Comparison of ENCODE assay signal across 10 cellular contexts in the genomic region with DNA sequence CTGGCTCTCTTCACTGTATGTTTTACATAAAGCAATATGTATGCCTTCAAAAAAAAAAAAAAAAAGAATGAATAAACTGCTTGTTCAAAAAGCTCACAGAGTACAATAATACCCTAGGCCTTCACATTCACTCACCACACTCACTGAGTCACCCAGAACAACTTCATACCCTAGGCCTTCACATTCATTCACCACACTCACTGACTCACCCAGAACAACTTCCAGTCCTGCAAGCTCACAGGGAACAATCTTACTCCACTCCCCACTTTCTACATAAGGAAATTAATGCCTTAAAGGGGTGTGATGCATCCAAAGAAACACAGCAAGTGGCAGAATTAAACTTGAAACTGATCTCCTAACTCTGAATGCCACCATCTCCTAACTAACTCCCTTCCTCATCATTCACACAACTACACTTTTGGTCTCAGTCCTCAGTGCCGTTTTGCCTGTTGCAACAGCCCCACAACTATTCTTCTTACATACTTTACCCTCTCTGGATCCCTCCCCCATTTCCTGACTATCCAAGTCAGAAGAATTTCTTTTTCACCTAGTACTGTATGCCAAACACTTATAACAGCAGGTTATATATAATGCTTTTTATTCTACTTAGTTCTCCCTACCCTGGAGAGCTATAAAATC. TPM values are rescaled to one million over a fixed set of nuclear protein-coding genes. Genes with fewer than 3 reads are reported as not detected.
DNase-seq lines count a peak whose midpoint lies in the region; ATAC-seq and TF ChIP-seq lines count a peak whose summit lies in the region.
"Had no signal": no experiment of that assay in that cellular context is flagged by ENCODE, and none has a peak within 500 bp of the region (broad histone marks: within the 10 kb centered on the region; RNA-seq: fewer than 3 reads in every experiment).

No MANE protein-coding gene starts in this region.

- CTCF ChIA-PET in activated naive CD4-positive, alpha-beta T cell treated with anti-CD3 and anti-CD28 coated beads, Interleukin-2, amount 10 ng/mL, durations not matched to agents 7 days and 5 days (lab: Charles Lee), result interaction anchor here (1.2 to 1.3 kb wide), 2 partner anchors 45 to 53 kb away, joined by 3 read pairs; no protein-coding TSS in a partner anchor
- CTCF ChIA-PET in GM10248 (lab: Yijun Ruan, JAX), result no interaction called here

- H3K4me1 Mint-ChIP-seq in activated naive CD4-positive, alpha-beta T cell treated with anti-CD3 and anti-CD28 coated beads, Interleukin-2, amount 10 ng/mL, durations not matched to agents 7 days and 5 days, result no peaks in the 10 kb centered on the region
- peaks cover 5% of the 10 kb centered on the region for H3K4me1 Mint-ChIP-seq in T-helper 2 cell treated with Interferon-gamma antibody and Interleukin-4, amounts not matched to agents 5 μg/mL and 100 μg/mL, for 36 hours (ENCODE audit: low read depth)
- peaks cover 6% of the 10 kb centered on the region for H3K4me1 Mint-ChIP-seq in type B pancreatic cell (ENCODE audit: unreplicated experiment)
- H3K4me1 Mint-ChIP-seq: CD4-positive, alpha-beta memory T cell had no signal

- H3K36me3 Mint-ChIP-seq in activated naive CD4-positive, alpha-beta T cell treated with anti-CD3 and anti-CD28 coated beads, Interleukin-2, amount 10 ng/mL, durations not matched to agents 7 days and 5 days, result no peaks in the 10 kb centered on the region
- H3K36me3 Mint-ChIP-seq in T-helper 2 cell treated with Interferon-gamma antibody and Interleukin-4, amounts not matched to agents 5 μg/mL and 100 μg/mL, for 36 hours (ENCODE audit: low read depth), result peaks cover 7% of the 10 kb centered on the region
- H3K36me3 Mint-ChIP-seq in type B pancreatic cell, result peaks cover 48% of the 10 kb centered on the region

- no peak for ATAC-seq in GM18505 (IDR thresholded peaks at IDR 0.05; ENCODE audit: unreplicated experiment)
- ATAC-seq: body of pancreas had no signal

- no peak for TF ChIP-seq CTCF in type B pancreatic cell (conservative IDR thresholded peaks at IDR 0.05)
- TF ChIP-seq CTCF in GM10248 (IDR thresholded peaks at IDR 0.05; ENCODE audit: control extremely low read depth, extremely low read depth, low read depth, missing control alignments), result no peak

- DNase-seq in activated naive CD4-positive, alpha-beta T cell treated with anti-CD3 and anti-CD28 coated beads, Interleukin-2, amount 10 ng/mL, durations not matched to agents 7 days and 5 days, result no peak
- no peak for DNase-seq in activated naive CD4-positive, alpha-beta T cell treated with anti-CD3 and anti-CD28 coated beads, Interleukin-2, amount 50 U/mL, for 16 hours
- no peak for DNase-seq in T-helper 2 cell treated with Interferon-gamma antibody and Interleukin-4, amounts not matched to agents 5 μg/mL and 100 μg/mL, for 36 hours (ENCODE audit: low spot score)
- DNase-seq in glomerular endothelial cell (ENCODE audit: extremely low read depth, low read depth, low spot score) (peak; percentile 54), type B pancreatic cell (ENCODE audit: extremely low spot score, unreplicated experiment) (no peak), GM10248 (ENCODE audit: extremely low spot score) (no peak)
- no peak for DNase-seq in activated effector memory CD4-positive, alpha-beta T cell treated with anti-CD3 and anti-CD28 coated beads, Interleukin-2, amount 50 U/mL, for 16 hours
- DNase-seq: body of pancreas; CD4-positive, alpha-beta memory T cell had no signal

- peaks cover 6% of the 10 kb centered on the region for H3K9me3 Mint-ChIP-seq in activated naive CD4-positive, alpha-beta T cell treated with anti-CD3 and anti-CD28 coated beads, Interleukin-2, amount 10 ng/mL, durations not matched to agents 7 days and 5 days
- peaks cover 16% of the 10 kb centered on the region for H3K9me3 Mint-ChIP-seq in T-helper 2 cell treated with Interferon-gamma antibody and Interleukin-4, amounts not matched to agents 5 μg/mL and 100 μg/mL, for 36 hours
- no peaks in the 10 kb centered on the region for H3K9me3 Mint-ChIP-seq in type B pancreatic cell

- peak overlapping the region; percentile 68 for H3K27ac Mint-ChIP-seq in activated naive CD4-positive, alpha-beta T cell treated with anti-CD3 and anti-CD28 coated beads, Interleukin-2, amount 10 ng/mL, durations not matched to agents 7 days and 5 days
- peak overlapping the region; percentile 27 for H3K27ac Mint-ChIP-seq in T-helper 2 cell treated with Interferon-gamma antibody and Interleukin-4, amounts not matched to agents 5 μg/mL and 100 μg/mL, for 36 hours
- peak overlapping the region; percentile 75 for H3K27ac Mint-ChIP-seq in type B pancreatic cell

- no peaks in the 10 kb centered on the region for H3K27me3 Mint-ChIP-seq in activated naive CD4-positive, alpha-beta T cell treated with anti-CD3 and anti-CD28 coated beads, Interleukin-2, amount 10 ng/mL, durations not matched to agents 7 days and 5 days
- no peaks in the 10 kb centered on the region for H3K27me3 Mint-ChIP-seq in T-helper 2 cell treated with Interferon-gamma antibody and Interleukin-4, amounts not matched to agents 5 μg/mL and 100 μg/mL, for 36 hours (ENCODE audit: low read depth)
- no peaks in the 10 kb centered on the region for H3K27me3 Mint-ChIP-seq in type B pancreatic cell
- H3K27me3 Mint-ChIP-seq: CD4-positive, alpha-beta memory T cell had no signal

- POLR2A ChIA-PET in GM10248 (lab: Yijun Ruan, JAX), result no interaction called here

- no peak for TF ChIP-seq POLR2A in GM18505 (IDR thresholded peaks at IDR 0.05; ENCODE audit: borderline replicate concordance, extremely low read depth, insufficient read depth, insufficient read length)

- no peak overlapping the region for H3K4me3 Mint-ChIP-seq in activated naive CD4-positive, alpha-beta T cell treated with anti-CD3 and anti-CD28 coated beads, Interleukin-2, amount 10 ng/mL, durations not matched to agents 7 days and 5 days
- no peak overlapping the region for H3K4me3 Mint-ChIP-seq in T-helper 2 cell treated with Interferon-gamma antibody and Interleukin-4, amounts not matched to agents 5 μg/mL and 100 μg/mL, for 36 hours
- peak overlapping the region; percentile 1 for H3K4me3 Mint-ChIP-seq in type B pancreatic cell
- H3K4me3 Mint-ChIP-seq: CD4-positive, alpha-beta memory T cell had no signal

RNA-seq across cellular contexts. Expression of a gene that starts 34.2 kb away (rescaled TPM):
- total RNA-seq in glomerular endothelial cell, result 64.3 and 78.2 TPM in 2 replicates
- 29.7 and 63.9 TPM in 2 replicates for total RNA-seq in type B pancreatic cell (ENCODE audit: low replicate concordance)
